17 cellular contexts compared by ENCODE assay signal in the genomic region with DNA sequence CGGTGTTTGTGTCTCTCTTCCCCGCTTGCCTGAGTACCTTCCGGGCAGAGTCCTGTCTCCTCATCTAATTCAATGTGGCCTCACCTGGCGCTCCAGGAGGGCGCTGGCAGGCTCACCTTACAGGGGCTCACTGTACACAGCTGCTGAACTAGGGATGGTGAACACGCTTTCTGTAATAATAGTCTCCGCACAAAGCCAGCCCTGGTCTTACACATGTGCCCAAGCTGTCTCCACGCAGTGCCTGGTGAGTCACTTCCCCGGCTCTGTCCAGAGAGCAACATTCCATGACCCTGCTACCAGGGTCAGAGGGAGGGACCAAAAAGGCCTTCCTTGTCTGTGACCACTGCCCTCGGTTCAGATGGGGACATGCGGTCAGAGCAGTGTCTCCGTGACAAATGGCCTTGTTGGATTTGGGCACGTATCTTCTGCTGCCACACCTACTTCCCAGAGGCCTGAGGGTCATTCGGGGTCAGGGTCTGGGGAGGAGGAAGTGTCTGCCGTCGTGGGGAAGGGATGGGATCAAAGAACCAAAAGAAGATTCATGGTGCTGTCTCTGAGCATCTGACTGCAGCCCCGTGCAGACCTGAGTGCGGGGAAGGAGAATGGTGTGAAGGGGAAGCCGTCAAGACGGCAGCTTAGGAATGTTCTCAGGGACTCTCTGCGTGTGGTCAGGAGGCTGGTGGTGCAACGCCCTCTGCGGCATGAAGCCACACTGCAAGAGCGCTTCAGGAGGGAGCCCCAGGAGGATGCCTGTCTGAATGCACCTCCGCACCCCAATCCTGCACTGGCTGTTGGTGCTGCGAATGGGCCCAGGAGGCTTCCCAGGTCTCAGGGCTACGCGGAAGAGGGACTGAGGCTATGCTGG.
DNase-seq lines count a peak whose midpoint lies in the region; ATAC-seq and TF ChIP-seq lines count a peak whose summit lies in the region.
"Had no signal": no experiment of that assay in that cellular context is flagged by ENCODE, and none has a peak within 500 bp of the region (broad histone marks: within the 10 kb centered on the region; RNA-seq: fewer than 3 reads in every experiment).

No MANE protein-coding gene starts in this region.

- TF ChIP-seq RAD21 in SK-N-SH (IDR thresholded peaks at IDR 0.05; ENCODE audit: low read length), result no peak

- H3K9me3 Mint-ChIP-seq in nephron progenitor cell, result peaks cover 16% of the 10 kb centered on the region
- H3K9me3 Mint-ChIP-seq: naive B cell; stimulated activated naive CD8-positive, alpha-beta T cell treated with anti-CD3 and anti-CD28 coated beads, Interleukin-15, amount 100 ng/mL, for 72 hours had no signal

- H3K4me2 ChIP-seq in SK-N-SH, result peak overlapping the region; percentile 43; the same call in 1 of the 2 replicates
- H3K4me2 ChIP-seq: BLaER1 treated with 17β-estradiol and CSF1 and Interleukin-3, amounts not matched to agents 10 nM and 100 nM; hepatocyte had no signal

- intact Hi-C loops in head of caudate nucleus (cut with DNase I), result no loop called here

- H3K27me3 Mint-ChIP-seq in nephron progenitor cell (ENCODE audit: low read depth, poor library complexity), result no peaks in the 10 kb centered on the region
- H3K27me3 Mint-ChIP-seq: naive B cell; stimulated activated naive CD8-positive, alpha-beta T cell treated with anti-CD3 and anti-CD28 coated beads, Interleukin-15, amount 100 ng/mL, for 72 hours had no signal

- H3K36me3 ChIP-seq in SK-N-SH (replicated peaks in 1 of 2; ENCODE audit: control insufficient read depth in 1 of 2, insufficient read depth in 2 of 2, low read length in 1 of 2), result peaks cover 57 to 77% of the 10 kb centered on the region in 2 experiments
- H3K36me3 ChIP-seq in gastroesophageal sphincter, result peaks cover 0 to 100% of the 10 kb centered on the region in 2 donors

- no peak overlapping the region for H3K9ac ChIP-seq in SK-N-SH
- H3K9ac ChIP-seq: BLaER1 treated with 17β-estradiol and CSF1 and Interleukin-3, amounts not matched to agents 10 nM and 100 nM had no signal

- H3K9me3 ChIP-seq in SK-N-SH (no peaks in the 10 kb centered on the region), gastroesophageal sphincter (no peaks in the 10 kb centered on the region)

- H3K4me1 ChIP-seq in SK-N-SH (ENCODE audit: control insufficient read depth in 1 of 2, insufficient read depth in 2 of 2, low read depth in 1 of 2, low read length in 1 of 2) (peaks cover 0 to 13% of the 10 kb centered on the region in 2 experiments; a peak in 2 of 4 replicates), gastroesophageal sphincter (peaks cover 0 to 10% (median 0%) of the 10 kb centered on the region in 3 donors)

- no peak for TF ChIP-seq POLR2A in gastroesophageal sphincter (IDR thresholded peaks at IDR 0.05)

- H3K27ac ChIP-seq in SK-N-SH (ENCODE audit: low read depth in 2 of 2, low read length in 1 of 2) (peak overlapping the region in 1 of 2 experiments; percentile 46; a peak in 2 of 4 replicates), gastroesophageal sphincter (peak overlapping the region in 2 of 4 donors; percentile 3 to 9)
- H3K27ac ChIP-seq: BLaER1 treated with 17β-estradiol and CSF1 and Interleukin-3, amounts not matched to agents 10 nM and 100 nM; hepatocyte had no signal

- H3K36me3 Mint-ChIP-seq in nephron progenitor cell (ENCODE audit: low read depth), result peaks cover 96% of the 10 kb centered on the region

- H3K9me2 ChIP-seq in SK-N-SH, result no peaks in the 10 kb centered on the region

- CTCF ChIA-PET in SK-N-SH (lab: Yijun Ruan, JAX), result interaction anchor here (1.3 to 2.0 kb wide), 2 partner anchors 14 to 103 kb away, joined by 3 to 5 read pairs; no protein-coding TSS in a partner anchor

- no peak for TF ChIP-seq CTCF in SK-N-SH (IDR thresholded peaks at IDR 0.05)
- no peak for TF ChIP-seq CTCF in gastroesophageal sphincter (IDR thresholded peaks at IDR 0.05)
- TF ChIP-seq CTCF in nephron progenitor cell (IDR thresholded peaks at IDR 0.05), result no peak

- peaks cover 2% of the 10 kb centered on the region for H3F3A ChIP-seq in SK-N-SH (replicated peaks; ENCODE audit: insufficient read depth)

- no peaks in the 10 kb centered on the region for H3K79me2 ChIP-seq in SK-N-SH (ENCODE audit: insufficient read depth)
- H3K79me2 ChIP-seq: hepatocyte had no signal

- peak overlapping the region; percentile 74 for H3K4me3 Mint-ChIP-seq in nephron progenitor cell
- H3K4me3 Mint-ChIP-seq: stimulated activated naive CD8-positive, alpha-beta T cell treated with anti-CD3 and anti-CD28 coated beads, Interleukin-15, amount 100 ng/mL, for 72 hours had no signal

- H3K4me3 ChIP-seq in SK-N-SH (ENCODE audit: low read depth in 2 of 2, low read length in 1 of 2), result no peak overlapping the region
- H3K4me3 ChIP-seq in gastroesophageal sphincter, result no peak overlapping the region
- H3K4me3 ChIP-seq: BLaER1 treated with 17β-estradiol and CSF1 and Interleukin-3, amounts not matched to agents 10 nM and 100 nM; hepatocyte had no signal

- H4K20me1 ChIP-seq in SK-N-SH (ENCODE audit: insufficient read depth), result no peaks in the 10 kb centered on the region

- no peaks in the 10 kb centered on the region for H3K27me3 ChIP-seq in SK-N-SH (ENCODE audit: insufficient read depth)
- no peaks in the 10 kb centered on the region for H3K27me3 ChIP-seq in gastroesophageal sphincter
- H3K27me3 ChIP-seq: BLaER1 treated with 17β-estradiol and CSF1 and Interleukin-3, amounts not matched to agents 10 nM and 100 nM; hepatocyte had no signal

- no peak for TF ChIP-seq EP300 in SK-N-SH (IDR thresholded peaks at IDR 0.05; ENCODE audit: borderline replicate concordance in 1 of 2, low read depth in 1 of 2, low read length in 1 of 2)
- TF ChIP-seq EP300 in gastroesophageal sphincter (IDR thresholded peaks at IDR 0.05), result no peak

- H3K4me1 Mint-ChIP-seq in nephron progenitor cell, result peaks cover 44% of the 10 kb centered on the region
- H3K4me1 Mint-ChIP-seq: naive B cell had no signal

- WGBS in SK-N-SH (ENCODE audit: low lambda C conversion rate), result 91% methylated on average over 26 of the region's 28 CpGs
- WGBS in gastroesophageal sphincter (ENCODE audit: low coverage in 1 of 2), 2 donors, result 51 to 55% methylated on average over 2 to 7 of the region's 28 CpGs

- DNase-seq in AG20443 (ENCODE audit: low spot score) (peak; percentile 95), SK-N-SH (no peak), nephron progenitor cell (peak; percentile 62), head of caudate nucleus (no peak)
- no peak for DNase-seq in stimulated activated CD4-positive, alpha-beta T cell treated with anti-CD3 and anti-CD28 coated beads, Interleukin-2, amount 100 ng/mL, for 24 hours
- no peak for DNase-seq in effector CD4-positive, alpha-beta T cell
- DNase-seq: activated CD4-positive, CD25-positive, alpha-beta regulatory T cell treated with anti-CD3 and anti-CD28 coated beads, Interleukin-2, amount 50 U/mL, for 72 hours; activated T-cell treated with anti-CD3 and anti-CD28 coated beads, Interleukin-2, amount 50 U/mL, for 48 hours; central memory CD4-positive, alpha-beta T cell; naive B cell; SIG-M5; stimulated activated naive CD8-positive, alpha-beta T cell treated with anti-CD3 and anti-CD28 coated beads, Interleukin-15, amount 100 ng/mL, for 72 hours had no signal

- ATAC-seq in gastroesophageal sphincter, result peak; percentile 64
- no peak for ATAC-seq in activated CD4-positive, CD25-positive, alpha-beta regulatory T cell treated with anti-CD3 and anti-CD28 coated beads, Interleukin-2, amount 50 U/mL, for 24 hours
- ATAC-seq: HCT116; stimulated activated naive CD8-positive, alpha-beta T cell treated with anti-CD3 and anti-CD28 coated beads, Interleukin-15, amount 100 ng/mL, for 72 hours had no signal

- peak overlapping the region; percentile 97 for H3K27ac Mint-ChIP-seq in nephron progenitor cell
- H3K27ac Mint-ChIP-seq: naive B cell had no signal

- POLR2A ChIA-PET in SK-N-SH (lab: Yijun Ruan, JAX), result no interaction called here

- no peak overlapping the region for H2AFZ ChIP-seq in SK-N-SH (ENCODE audit: low read depth)
- H2AFZ ChIP-seq: hepatocyte had no signal

TF ChIP-seq in SK-N-SH, 30 proteins besides CTCF, POLR2A, EP300 and RAD21 (continues in another document):
- TF ChIP-seq MEF2A (IDR thresholded peaks at IDR 0.05; ENCODE audit: borderline replicate concordance, low read depth), result no peak
- TF ChIP-seq, protein P1, sequence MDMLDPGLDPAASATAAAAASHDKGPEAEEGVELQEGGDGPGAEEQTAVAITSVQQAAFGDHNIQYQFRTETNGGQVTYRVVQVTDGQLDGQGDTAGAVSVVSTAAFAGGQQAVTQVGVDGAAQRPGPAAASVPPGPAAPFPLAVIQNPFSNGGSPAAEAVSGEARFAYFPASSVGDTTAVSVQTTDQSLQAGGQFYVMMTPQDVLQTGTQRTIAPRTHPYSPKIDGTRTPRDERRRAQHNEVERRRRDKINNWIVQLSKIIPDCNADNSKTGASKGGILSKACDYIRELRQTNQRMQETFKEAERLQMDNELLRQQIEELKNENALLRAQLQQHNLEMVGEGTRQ (IDR thresholded peaks at IDR 0.05; ENCODE audit: borderline replicate concordance, low read depth, low read length), result no peak
- TF ChIP-seq MAX (IDR thresholded peaks at IDR 0.05; ENCODE audit: low read depth), result peak; percentile 54; the same call in 1 of the 2 replicates
- TF ChIP-seq TEAD4 (IDR thresholded peaks at IDR 0.05; ENCODE audit: borderline replicate concordance, insufficient read depth), result no peak
- no peak for TF ChIP-seq GABPA (IDR thresholded peaks at IDR 0.05; ENCODE audit: low read depth)
- TF ChIP-seq SMC3 (IDR thresholded peaks at IDR 0.05; ENCODE audit: low read depth, low read length), result no peak
- no peak for TF ChIP-seq RCOR1 (IDR thresholded peaks at IDR 0.05; ENCODE audit: low read length)
- no peak for TF ChIP-seq GATA2 (CRISPR knock-in tag; IDR thresholded peaks at IDR 0.05)
- TF ChIP-seq, protein P2, sequence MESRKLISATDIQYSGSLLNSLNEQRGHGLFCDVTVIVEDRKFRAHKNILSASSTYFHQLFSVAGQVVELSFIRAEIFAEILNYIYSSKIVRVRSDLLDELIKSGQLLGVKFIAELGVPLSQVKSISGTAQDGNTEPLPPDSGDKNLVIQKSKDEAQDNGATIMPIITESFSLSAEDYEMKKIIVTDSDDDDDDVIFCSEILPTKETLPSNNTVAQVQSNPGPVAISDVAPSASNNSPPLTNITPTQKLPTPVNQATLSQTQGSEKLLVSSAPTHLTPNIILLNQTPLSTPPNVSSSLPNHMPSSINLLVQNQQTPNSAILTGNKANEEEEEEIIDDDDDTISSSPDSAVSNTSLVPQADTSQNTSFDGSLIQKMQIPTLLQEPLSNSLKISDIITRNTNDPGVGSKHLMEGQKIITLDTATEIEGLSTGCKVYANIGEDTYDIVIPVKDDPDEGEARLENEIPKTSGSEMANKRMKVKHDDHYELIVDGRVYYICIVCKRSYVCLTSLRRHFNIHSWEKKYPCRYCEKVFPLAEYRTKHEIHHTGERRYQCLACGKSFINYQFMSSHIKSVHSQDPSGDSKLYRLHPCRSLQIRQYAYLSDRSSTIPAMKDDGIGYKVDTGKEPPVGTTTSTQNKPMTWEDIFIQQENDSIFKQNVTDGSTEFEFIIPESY (IDR thresholded peaks at IDR 0.05; ENCODE audit: borderline replicate concordance, low read depth), result no peak

Comparison
In these comparisons a context has a peak if more than half of its experiments do, and no peak if none do; other contexts are left out.
1. DNase-seq: peak in AG20443 (single experiment) and nephron progenitor cell (single experiment); none in SK-N-SH (single experiment), head of caudate nucleus (0 of 42), stimulated activated CD4-positive, alpha-beta T cell treated with anti-CD3 and anti-CD28 coated beads, Interleukin-2, amount 100 ng/mL, for 24 hours (0 of 2) and effector CD4-positive, alpha-beta T cell (single experiment).